Comparison of ENCODE assay signal across 17 cellular contexts in the genomic region with DNA sequence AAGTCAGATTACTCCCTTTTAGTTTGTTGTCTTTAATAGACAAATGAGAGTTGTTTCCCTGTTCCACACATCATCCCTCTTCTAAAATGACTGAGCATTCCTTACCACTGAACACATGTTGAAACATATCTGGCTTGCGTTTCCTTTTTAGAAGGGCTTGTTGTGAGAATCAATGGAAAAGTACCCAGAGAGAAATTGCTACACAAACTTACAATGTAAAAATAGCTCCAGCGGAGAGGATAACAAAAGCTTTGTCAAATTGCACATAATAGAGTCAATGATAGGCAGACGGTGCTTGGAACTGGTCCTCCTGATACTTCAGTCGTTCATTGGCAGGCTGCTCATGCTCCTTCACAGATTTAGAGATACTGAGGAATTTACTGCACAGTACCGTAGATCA.
DNase-seq lines count a peak whose midpoint lies in the region; ATAC-seq, FAIRE-seq and TF ChIP-seq lines count a peak whose summit lies in the region.
"Had no signal": no experiment of that assay in that cellular context is flagged by ENCODE, and none has a peak within 500 bp of the region (broad histone marks: within the 10 kb centered on the region; RNA-seq: fewer than 3 reads in every experiment).

No MANE protein-coding gene starts in this region.

- H3K4me1 Mint-ChIP-seq in astrocyte (ENCODE audit: low read depth, unreplicated experiment): peaks cover 48% of the 10 kb centered on the region
- H3K4me1 Mint-ChIP-seq: activated B cell treated with CpG ODN at 0.5 μM for 24 hours; stimulated activated naive B cell treated with anti-CD40 and anti-IgM and Interleukin-4, amounts not matched to agents 10 μg/mL and 1 μg/mL and 100 μg/mL, for 72 hours had no signal

- no peaks in the 10 kb centered on the region for H4K20me1 ChIP-seq in astrocyte (ENCODE audit: insufficient read depth, low read length)

- no peaks in the 10 kb centered on the region for H3K79me2 ChIP-seq in astrocyte (ENCODE audit: insufficient read depth, low read length)

- peak overlapping the region; percentile 28 for H3K9ac ChIP-seq in astrocyte (ENCODE audit: low read length)

- TF ChIP-seq CTCF in astrocyte (IDR thresholded peaks at IDR 0.05; ENCODE audit: insufficient read depth, low read depth, low read length): no peak
- TF ChIP-seq CTCF in fibroblast of villous mesenchyme (IDR thresholded peaks at IDR 0.05; ENCODE audit: insufficient read depth, low read depth, low read length): no peak

- no peaks in the 10 kb centered on the region for H3K9me3 ChIP-seq in astrocyte (ENCODE audit: insufficient read depth, low read depth, low read length)
- H3K9me3 ChIP-seq: ovary had no signal

- H3K4me3 ChIP-seq in astrocyte (ENCODE audit: insufficient read depth, low read depth, low read length) (no peak overlapping the region), fibroblast of villous mesenchyme (ENCODE audit: low read depth, low read length) (no peak overlapping the region)
- H3K4me3 ChIP-seq: ovary, SK-N-MC had no signal

- H3K36me3 ChIP-seq in astrocyte (ENCODE audit: insufficient read depth, low read length): no peaks in the 10 kb centered on the region
- H3K36me3 ChIP-seq: ovary had no signal

- no peak for ATAC-seq in HG02840 (IDR thresholded peaks at IDR 0.05; ENCODE audit: low FRiP score, unreplicated experiment)
- ATAC-seq: stimulated activated naive B cell treated with anti-CD40 and anti-IgM and Interleukin-4, amounts not matched to agents 10 μg/mL and 1 μg/mL and 100 μg/mL, for 72 hours had no signal

- no peaks in the 10 kb centered on the region for H3K27me3 Mint-ChIP-seq in astrocyte (ENCODE audit: low read depth, unreplicated experiment)
- H3K27me3 Mint-ChIP-seq: activated B cell treated with CpG ODN at 0.5 μM for 24 hours; stimulated activated naive B cell treated with anti-CD40 and anti-IgM and Interleukin-4, amounts not matched to agents 10 μg/mL and 1 μg/mL and 100 μg/mL, for 72 hours had no signal

- H3K27ac ChIP-seq in astrocyte (ENCODE audit: low read depth, low read length): peak overlapping the region; percentile 50
- H3K27ac ChIP-seq: ovary, SK-N-MC had no signal

- H3K4me3 Mint-ChIP-seq in astrocyte (ENCODE audit: unreplicated experiment): no peak overlapping the region
- H3K4me3 Mint-ChIP-seq: activated B cell treated with CpG ODN at 0.5 μM for 24 hours; stimulated activated naive B cell treated with anti-CD40 and anti-IgM and Interleukin-4, amounts not matched to agents 10 μg/mL and 1 μg/mL and 100 μg/mL, for 72 hours had no signal

- DNase-seq in GM03348 (ENCODE audit: low spot score) (peak; percentile 70), astrocyte (ENCODE audit: low read depth) (peak; percentile 63), fibroblast of villous mesenchyme (ENCODE audit: low read depth) (peak; percentile 72), pons (ENCODE audit: low spot score) (peak; percentile 89), dermis blood vessel endothelial cell (no peak), NCI-H1092 (lab: John Stamatoyannopoulos, UW) (no peak)
- DNase-seq in NK-92 treated with Interleukin-12 subunit alpha and Interleukin-12 subunit beta, amount 100 ng/mL, for 24 hours (lab: John Stamatoyannopoulos, UW): no peak
- DNase-seq: activated B cell treated with CpG ODN at 0.5 μM for 24 hours; activated T-cell treated with anti-CD3 and anti-CD28 coated beads for 4 hours; glutamatergic neuron; GOT3; NCI-H1048; NCI-H82; ovary; stimulated activated naive B cell treated with anti-CD40 and anti-IgM and Interleukin-4, amounts not matched to agents 10 μg/mL and 1 μg/mL and 100 μg/mL, for 72 hours had no signal

- no peak for FAIRE-seq in astrocyte (lab: Jason Lieb, UNC)

- peak overlapping the region; percentile 54 for H3K4me2 ChIP-seq in astrocyte (ENCODE audit: low read length)

- H3K4me1 ChIP-seq in astrocyte (ENCODE audit: insufficient read depth, low read length): peaks cover 4% of the 10 kb centered on the region

- H3K27me3 ChIP-seq in astrocyte (ENCODE audit: insufficient read depth, low read length): no peaks in the 10 kb centered on the region
- H3K27me3 ChIP-seq: ovary had no signal

- peak overlapping the region; percentile 68 for H2AFZ ChIP-seq in astrocyte (ENCODE audit: low read depth, low read length)

- no peaks in the 10 kb centered on the region for H3K9me3 Mint-ChIP-seq in astrocyte (ENCODE audit: unreplicated experiment)
- H3K9me3 Mint-ChIP-seq: activated B cell treated with CpG ODN at 0.5 μM for 24 hours; stimulated activated naive B cell treated with anti-CD40 and anti-IgM and Interleukin-4, amounts not matched to agents 10 μg/mL and 1 μg/mL and 100 μg/mL, for 72 hours had no signal

- H3K27ac Mint-ChIP-seq in astrocyte (ENCODE audit: unreplicated experiment): peak overlapping the region; percentile 73
- H3K27ac Mint-ChIP-seq: activated B cell treated with CpG ODN at 0.5 μM for 24 hours; stimulated activated naive B cell treated with anti-CD40 and anti-IgM and Interleukin-4, amounts not matched to agents 10 μg/mL and 1 μg/mL and 100 μg/mL, for 72 hours had no signal

- no peaks in the 10 kb centered on the region for H3K36me3 Mint-ChIP-seq in astrocyte (ENCODE audit: low read depth, unreplicated experiment)
- H3K36me3 Mint-ChIP-seq: stimulated activated naive B cell treated with anti-CD40 and anti-IgM and Interleukin-4, amounts not matched to agents 10 μg/mL and 1 μg/mL and 100 μg/mL, for 72 hours had no signal

Comparison
In these comparisons a context has a peak if more than half of its experiments do, and no peak if none do; other contexts are left out.
1. DNase-seq: peak in GM03348 (single experiment), astrocyte (single experiment), fibroblast of villous mesenchyme (single experiment) and pons (single experiment); none in dermis blood vessel endothelial cell (single experiment), NK-92 treated with Interleukin-12 subunit alpha and Interleukin-12 subunit beta, amount 100 ng/mL, for 24 hours (single experiment) and NCI-H1092 (single experiment).